In the genomic region with DNA sequence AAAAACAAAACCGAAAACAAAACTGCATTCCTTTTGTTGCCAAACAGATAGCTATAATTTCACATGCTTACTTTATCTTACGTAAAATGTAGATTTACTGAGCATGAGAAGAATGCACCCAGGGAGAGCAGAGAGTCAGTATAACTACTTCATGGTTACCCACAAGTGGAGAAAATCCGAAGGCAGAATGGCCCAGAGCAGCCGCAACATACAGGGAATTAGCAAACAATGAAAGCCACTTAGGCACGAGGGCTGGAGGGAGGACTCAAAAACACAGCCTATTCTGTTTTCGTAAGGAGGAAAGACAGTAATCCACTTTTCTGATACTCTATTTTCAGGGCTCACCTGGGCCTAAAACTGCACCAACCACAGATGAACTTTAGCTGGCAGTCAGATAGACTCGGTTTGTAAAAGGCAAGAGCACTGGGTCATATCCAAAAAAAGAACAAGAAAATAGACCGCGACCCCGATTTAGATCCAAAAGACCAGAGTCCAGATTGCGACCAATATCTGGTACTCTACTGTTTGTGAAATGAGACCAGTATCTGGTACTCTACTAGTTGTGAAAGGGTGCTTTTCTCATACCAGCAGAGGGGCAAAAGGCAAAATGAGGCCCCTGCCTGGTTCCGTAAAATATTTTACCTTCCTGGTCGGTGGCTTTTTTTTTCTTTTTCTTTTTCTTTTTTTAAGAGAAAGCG, we compare ENCODE assay signal across 1 cellular context.
TF ChIP-seq lines count a peak whose summit lies in the region.

No MANE protein-coding gene starts in this region.

TF ChIP-seq in HEK293, 187 proteins besides CTCF, POLR2A, EP300 and RAD21 (continued from another document):
- TF ChIP-seq ZNF704 (tag by site-specific recombination; IDR thresholded peaks at IDR 0.05): no peak
- TF ChIP-seq ZNF449 (tag by site-specific recombination; IDR thresholded peaks at IDR 0.05): no peak
- TF ChIP-seq PRDM6 (tag by site-specific recombination; IDR thresholded peaks at IDR 0.05): peak; percentile 34
- no peak for TF ChIP-seq OVOL3 (tag by site-specific recombination; IDR thresholded peaks at IDR 0.05)
- TF ChIP-seq ZNF148 (tag by site-specific recombination; IDR thresholded peaks at IDR 0.05; ENCODE audit: borderline replicate concordance): no peak
- TF ChIP-seq, protein P1, sequence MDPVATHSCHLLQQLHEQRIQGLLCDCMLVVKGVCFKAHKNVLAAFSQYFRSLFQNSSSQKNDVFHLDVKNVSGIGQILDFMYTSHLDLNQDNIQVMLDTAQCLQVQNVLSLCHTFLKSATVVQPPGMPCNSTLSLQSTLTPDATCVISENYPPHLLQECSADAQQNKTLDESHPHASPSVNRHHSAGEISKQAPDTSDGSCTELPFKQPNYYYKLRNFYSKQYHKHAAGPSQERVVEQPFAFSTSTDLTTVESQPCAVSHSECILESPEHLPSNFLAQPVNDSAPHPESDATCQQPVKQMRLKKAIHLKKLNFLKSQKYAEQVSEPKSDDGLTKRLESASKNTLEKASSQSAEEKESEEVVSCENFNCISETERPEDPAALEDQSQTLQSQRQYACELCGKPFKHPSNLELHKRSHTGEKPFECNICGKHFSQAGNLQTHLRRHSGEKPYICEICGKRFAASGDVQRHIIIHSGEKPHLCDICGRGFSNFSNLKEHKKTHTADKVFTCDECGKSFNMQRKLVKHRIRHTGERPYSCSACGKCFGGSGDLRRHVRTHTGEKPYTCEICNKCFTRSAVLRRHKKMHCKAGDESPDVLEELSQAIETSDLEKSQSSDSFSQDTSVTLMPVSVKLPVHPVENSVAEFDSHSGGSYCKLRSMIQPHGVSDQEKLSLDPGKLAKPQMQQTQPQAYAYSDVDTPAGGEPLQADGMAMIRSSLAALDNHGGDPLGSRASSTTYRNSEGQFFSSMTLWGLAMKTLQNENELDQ (tag by site-specific recombination; IDR thresholded peaks at IDR 0.05; ENCODE audit: low read depth): no peak
- TF ChIP-seq ZBTB17 (tag by site-specific recombination; IDR thresholded peaks at IDR 0.05): peak; percentile 56
